ENCODE assay signal across 14 cellular contexts in genomic region chr11:68264741-68265540, GRCh38.
"Had no signal": no experiment of that assay in that cellular context is flagged by ENCODE, and none has a peak within 500 bp of the region (broad histone marks: within the 10 kb centered on the region; RNA-seq: fewer than 3 reads in every experiment).

No MANE protein-coding gene starts in this region.

- DNase-seq: activated CD4-positive, alpha-beta T cell treated with anti-CD3 and anti-CD28 coated beads, Interleukin-2, amount 50 U/mL, for 4 hours; activated gamma-delta T cell treated with Interleukin-2 at 50 U/mL for 16 hours; amygdala; endodermal cell; foreskin melanocyte; head of caudate nucleus; left lung; nephron progenitor cell; occipital lobe; stimulated activated CD4-positive, alpha-beta T cell treated with anti-CD3 and anti-CD28 coated beads, Interleukin-2, amount 100 ng/mL, for 24 hours; T-helper 17 cell; WERI-Rb-1 had no signal

- H3K27me3 ChIP-seq: left lung, right atrium auricular region had no signal

- H3K4me3 ChIP-seq: left lung, right atrium auricular region, thoracic aorta had no signal

- H3K27ac ChIP-seq: left lung, right atrium auricular region, thoracic aorta, WERI-Rb-1 had no signal
